4 cellular contexts compared by ENCODE assay signal in the genomic region with DNA sequence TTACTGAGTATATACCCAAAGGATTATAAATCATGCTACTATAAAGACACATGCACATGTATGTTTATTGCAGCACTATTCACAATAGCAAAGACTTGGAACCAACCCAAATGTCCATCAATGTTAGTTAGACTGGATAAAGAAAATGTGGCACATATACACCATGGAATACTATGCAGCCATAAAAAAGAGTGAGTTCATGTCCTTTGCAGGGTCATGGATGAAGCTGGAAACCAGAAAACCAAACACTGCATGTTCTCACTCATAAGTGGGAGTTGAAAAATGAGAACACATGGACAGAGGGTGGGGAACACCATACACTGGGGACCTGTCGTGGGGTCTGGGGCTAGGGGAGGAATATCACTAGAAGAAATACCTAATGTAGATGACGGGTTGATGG. TPM values are rescaled to one million over a fixed set of nuclear protein-coding genes. Genes with fewer than 3 reads are reported as not detected.
"Had no signal": no experiment of that assay in that cellular context is flagged by ENCODE, and none has a peak within 500 bp of the region (broad histone marks: within the 10 kb centered on the region; RNA-seq: fewer than 3 reads in every experiment).

No MANE protein-coding gene starts in this region.

RNA-seq across cellular contexts. Expression of a gene that starts 27.5 kb away (rescaled TPM):
- total RNA-seq: dermis blood vessel endothelial cell, epithelial cell of proximal tubule, esophagus mucosa, fibroblast of villous mesenchyme had no signal
